1 cellular context compared by ENCODE assay signal in the genomic region with DNA sequence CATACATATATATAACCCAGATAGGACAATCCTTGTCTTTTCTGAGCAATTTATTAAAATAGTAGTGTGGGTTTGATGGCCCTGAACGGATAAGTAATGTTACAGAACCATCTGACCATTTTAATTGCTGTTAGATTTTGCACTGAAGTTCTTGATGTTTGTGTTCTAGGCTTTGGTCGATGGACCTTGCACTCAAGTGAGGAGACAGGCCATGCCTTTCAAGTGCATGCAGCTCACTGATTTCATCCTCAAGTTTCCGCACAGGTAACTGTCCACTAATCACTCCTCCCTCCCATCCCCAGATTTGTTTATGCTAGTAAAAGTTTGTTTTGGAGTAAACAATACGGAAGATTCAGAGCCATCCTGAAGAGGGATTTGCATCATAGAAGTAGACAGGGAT.
TF ChIP-seq lines count a peak whose summit lies in the region.

No MANE protein-coding gene starts in this region.

TF ChIP-seq in H1, 55 proteins besides CTCF, POLR2A, EP300 and RAD21:
- TF ChIP-seq HDAC2 (IDR thresholded peaks at IDR 0.05; ENCODE audit: borderline replicate concordance in 1 of 2, low read depth in 2 of 2, low read length in 2 of 2) = no peak
TF ChIP-seq in H1: peak in this region for 0.
